In the genomic region with DNA sequence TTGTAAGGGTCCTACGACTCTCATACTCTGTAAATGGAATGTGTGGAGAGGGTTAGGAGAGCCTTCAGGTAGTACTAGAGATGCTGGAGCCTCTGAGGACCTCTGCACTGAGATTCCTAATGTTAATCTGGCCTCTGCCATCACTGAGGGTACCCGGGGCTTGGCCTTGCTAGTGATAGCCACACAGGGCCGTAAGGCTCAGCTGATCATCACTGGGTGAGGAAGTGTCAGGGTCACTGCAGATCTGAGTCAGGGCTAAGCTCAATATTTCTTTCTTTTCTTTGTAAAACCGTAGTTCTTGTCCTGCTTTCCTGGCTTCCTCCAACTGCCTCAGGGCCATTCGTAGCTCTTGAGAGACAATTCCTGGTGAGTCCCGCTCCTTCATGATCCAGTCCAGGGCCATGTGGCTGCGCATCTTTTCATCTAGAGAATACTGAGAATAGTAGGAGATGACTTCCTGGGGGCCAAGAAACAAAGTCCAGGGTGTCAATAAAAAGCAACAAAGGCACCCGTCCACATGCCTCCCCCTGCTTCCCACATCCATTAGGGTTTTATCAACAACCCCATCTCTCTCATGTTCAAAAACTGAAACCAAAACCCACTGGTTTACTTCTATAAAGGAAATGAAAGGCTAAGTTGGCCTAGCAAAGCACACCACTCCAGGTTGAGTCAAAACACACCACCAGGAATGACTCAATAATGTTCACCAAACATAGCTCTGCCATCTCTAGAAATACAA, we compare ENCODE assay signal across 10 cellular contexts. TPM values are rescaled to one million over a fixed set of nuclear protein-coding genes. Genes with fewer than 3 reads are reported as not detected.
DNase-seq lines count a peak whose midpoint lies in the region; ATAC-seq, FAIRE-seq and TF ChIP-seq lines count a peak whose summit lies in the region.
"Had no signal": no experiment of that assay in that cellular context is flagged by ENCODE, and none has a peak within 500 bp of the region (broad histone marks: within the 10 kb centered on the region; RNA-seq: fewer than 3 reads in every experiment).

No MANE protein-coding gene starts in this region.

- peaks cover 22% of the 10 kb centered on the region for H3K4me1 Mint-ChIP-seq in activated T-helper 2 cell treated with anti-CD3 and anti-CD28 coated beads, Interferon-gamma antibody, Interleukin-2, Interleukin-4, amounts not matched to agents 10 μg/mL and 5 μg/mL and 100 μg/mL, durations not matched to agents 14 hours and 24 hours and 36 hours (ENCODE audit: low read depth)

- no peaks in the 10 kb centered on the region for H3K9me3 Mint-ChIP-seq in activated T-helper 2 cell treated with anti-CD3 and anti-CD28 coated beads, Interferon-gamma antibody, Interleukin-2, Interleukin-4, amounts not matched to agents 10 μg/mL and 5 μg/mL and 100 μg/mL, durations not matched to agents 14 hours and 24 hours and 36 hours

- peak overlapping the region; percentile 56 for H3K27ac Mint-ChIP-seq in activated T-helper 2 cell treated with anti-CD3 and anti-CD28 coated beads, Interferon-gamma antibody, Interleukin-2, Interleukin-4, amounts not matched to agents 10 μg/mL and 5 μg/mL and 100 μg/mL, durations not matched to agents 14 hours and 24 hours and 36 hours

- no peaks in the 10 kb centered on the region for H3K4me1 ChIP-seq in testis

- H3K4me3 ChIP-seq in testis, result no peak overlapping the region

- TF ChIP-seq POLR2A in testis (IDR thresholded peaks at IDR 0.05), result no peak

- no peak overlapping the region for H3K27ac ChIP-seq in testis

- no peak overlapping the region for H3K4me3 Mint-ChIP-seq in activated T-helper 2 cell treated with anti-CD3 and anti-CD28 coated beads, Interferon-gamma antibody, Interleukin-2, Interleukin-4, amounts not matched to agents 10 μg/mL and 5 μg/mL and 100 μg/mL, durations not matched to agents 14 hours and 24 hours and 36 hours (ENCODE audit: low read depth)

- no peaks in the 10 kb centered on the region for H3K27me3 ChIP-seq in testis

- TF ChIP-seq CTCF in GM20000 (IDR thresholded peaks at IDR 0.05; ENCODE audit: extremely low read depth, missing control alignments), result no peak
- TF ChIP-seq CTCF in testis (IDR thresholded peaks at IDR 0.05), result no peak

- intact Hi-C loops in activated T-helper 2 cell treated with anti-CD3 and anti-CD28 coated beads, Interferon-gamma antibody, Interleukin-2, Interleukin-4, amounts not matched to agents 10 μg/mL and 5 μg/mL and 100 μg/mL, durations not matched to agents 14 hours and 24 hours and 36 hours (cut with micrococcal nuclease), result loop anchor here (1.0 to 2.0 kb wide), 8 partner anchors 40 to 557 kb away; a partner anchor contains a TSS
- intact Hi-C loops in testis (cut with DNase I; ENCODE audit: low total_unique reads), result no loop called here

- no peaks in the 10 kb centered on the region for H3K9me3 ChIP-seq in testis

- peak; percentile 47 for DNase-seq in GM18507 (ENCODE audit: extremely low spot score, insufficient read length, low read depth)
- DNase-seq in GM20000 (ENCODE audit: low spot score), result peak; percentile 82
- DNase-seq in activated T-helper 2 cell treated with anti-CD3 and anti-CD28 coated beads, Interferon-gamma antibody, Interleukin-2, Interleukin-4, amounts not matched to agents 10 μg/mL and 5 μg/mL and 100 μg/mL, durations not matched to agents 14 hours and 24 hours and 36 hours (ENCODE audit: low spot score), result peak; percentile 41
- DNase-seq in COLO668 (lab: John Stamatoyannopoulos, UW; ENCODE audit: unreplicated experiment), result no peak
- no peak for DNase-seq in EL
- DNase-seq in NCI-H1092 treated with DMSO at 0.1 percent for 48 hours (lab: John Stamatoyannopoulos, UW), result no peak
- DNase-seq in testis, result no peak
- DNase-seq: NCI-H1048 had no signal

- peak; percentile 99 for ATAC-seq in HG03139 (IDR thresholded peaks at IDR 0.05; ENCODE audit: unreplicated experiment)

- no peaks in the 10 kb centered on the region for H3K36me3 ChIP-seq in testis (ENCODE audit: low read depth, missing control alignments)

- FAIRE-seq in GM18507 (lab: Jason Lieb, UNC), result peak; percentile 95
- FAIRE-seq: endometrium had no signal

- peaks cover 37% of the 10 kb centered on the region for H3K27me3 Mint-ChIP-seq in activated T-helper 2 cell treated with anti-CD3 and anti-CD28 coated beads, Interferon-gamma antibody, Interleukin-2, Interleukin-4, amounts not matched to agents 10 μg/mL and 5 μg/mL and 100 μg/mL, durations not matched to agents 14 hours and 24 hours and 36 hours (ENCODE audit: low read depth)

- 85 to 95% methylated on average over 7 to 8 of the region's 8 CpGs for WGBS in testis, 2 donors

- no peaks in the 10 kb centered on the region for H3K36me3 Mint-ChIP-seq in activated T-helper 2 cell treated with anti-CD3 and anti-CD28 coated beads, Interferon-gamma antibody, Interleukin-2, Interleukin-4, amounts not matched to agents 10 μg/mL and 5 μg/mL and 100 μg/mL, durations not matched to agents 14 hours and 24 hours and 36 hours (ENCODE audit: low read depth)

RNA-seq across cellular contexts. Expression of a gene that starts 47.7 kb away (rescaled TPM):
- total RNA-seq in activated T-helper 2 cell treated with anti-CD3 and anti-CD28 coated beads, Interferon-gamma antibody, Interleukin-2, Interleukin-4, amounts not matched to agents 10 μg/mL and 5 μg/mL and 100 μg/mL, durations not matched to agents 14 hours and 24 hours and 36 hours, result not detected in 2 replicates
- total RNA-seq in testis, result not detected
- polyA plus RNA-seq in testis (ENCODE audit: insufficient read depth, low read depth, low replicate concordance), result 0.76 TPM

Comparison
In these comparisons a context has a peak if more than half of its experiments do, and no peak if none do; other contexts are left out.
1. DNase-seq: peak in GM18507 (single experiment), GM20000 (single experiment) and activated T-helper 2 cell treated with anti-CD3 and anti-CD28 coated beads, Interferon-gamma antibody, Interleukin-2, Interleukin-4, amounts not matched to agents 10 μg/mL and 5 μg/mL and 100 μg/mL, durations not matched to agents 14 hours and 24 hours and 36 hours (single experiment); none in COLO668 (single experiment), EL (single experiment), NCI-H1092 treated with DMSO at 0.1 percent for 48 hours (single experiment) and testis (single experiment).